In genomic region chr3:89521328-89521727, GRCh38 we compare ENCODE assay signal across 3 cellular contexts.
TF ChIP-seq lines count a peak whose summit lies in the region.

No MANE protein-coding gene starts in this region.

TF ChIP-seq in liver, 16 proteins besides CTCF, POLR2A, EP300 and RAD21:
- TF ChIP-seq RXRA (IDR thresholded peaks at IDR 0.05) (no peak), TAF1 (conservative IDR thresholded peaks at IDR 0.05) (no peak), NR2F2 (IDR thresholded peaks at IDR 0.05) (peak; percentile 78)

TF ChIP-seq in HepG2, 621 proteins besides CTCF, POLR2A, EP300 and RAD21:
- TF ChIP-seq E2F2 (CRISPR knock-in tag; IDR thresholded peaks at IDR 0.05; ENCODE audit: borderline replicate concordance), result no peak
- TF ChIP-seq MATR3 (CRISPR knock-in tag; IDR thresholded peaks at IDR 0.05), result no peak
- no peak for TF ChIP-seq ZNF451 (CRISPR knock-in tag; IDR thresholded peaks at IDR 0.05)
- no peak for TF ChIP-seq ATF5 (CRISPR knock-in tag; IDR thresholded peaks at IDR 0.05; ENCODE audit: low read depth)
- TF ChIP-seq HMGXB4 (CRISPR knock-in tag; IDR thresholded peaks at IDR 0.05; ENCODE audit: borderline replicate concordance in 1 of 2, low read depth in 1 of 2), result no peak
- TF ChIP-seq SMARCE1 (IDR thresholded peaks at IDR 0.05; ENCODE audit: borderline replicate concordance), result no peak
- TF ChIP-seq ZNF724P (CRISPR knock-in tag; IDR thresholded peaks at IDR 0.05; ENCODE audit: borderline replicate concordance), result no peak
- no peak for TF ChIP-seq NPAS2 (CRISPR knock-in tag; IDR thresholded peaks at IDR 0.05; ENCODE audit: borderline replicate concordance)
- no peak for TF ChIP-seq ZNF83 (CRISPR knock-in tag; IDR thresholded peaks at IDR 0.05; ENCODE audit: borderline replicate concordance)
- no peak for TF ChIP-seq TFE3 (CRISPR knock-in tag; IDR thresholded peaks at IDR 0.05)
- TF ChIP-seq ZNF432 (CRISPR knock-in tag; IDR thresholded peaks at IDR 0.05; ENCODE audit: borderline replicate concordance), result no peak
- TF ChIP-seq MTF1 (CRISPR knock-in tag; IDR thresholded peaks at IDR 0.05), result no peak
- TF ChIP-seq ATF4 (CRISPR knock-in tag; IDR thresholded peaks at IDR 0.05), result no peak

TF ChIP-seq in H1, 55 proteins besides CTCF, POLR2A, EP300 and RAD21:
- no peak for TF ChIP-seq TEAD4 (IDR thresholded peaks at IDR 0.05; ENCODE audit: low read depth, low read length)
- no peak for TF ChIP-seq CHD2 (IDR thresholded peaks at IDR 0.05; ENCODE audit: low read length)
- TF ChIP-seq POU5F1 (IDR thresholded peaks at IDR 0.05; ENCODE audit: low read depth, low read length), result no peak
- TF ChIP-seq EGR1 (IDR thresholded peaks at IDR 0.05; ENCODE audit: borderline replicate concordance, low read depth, low read length), result no peak
- no peak for TF ChIP-seq JUND (IDR thresholded peaks at IDR 0.05; ENCODE audit: low read length)
- no peak for TF ChIP-seq GABPA (IDR thresholded peaks at IDR 0.05; ENCODE audit: borderline replicate concordance, insufficient read depth, low read length)
- TF ChIP-seq USF2 (IDR thresholded peaks at IDR 0.05; ENCODE audit: low read length), result no peak
TF ChIP-seq in H1: peak in this region for 0.
